In genomic region chr7:6655636-6656385, GRCh38 we compare ENCODE assay signal across 17 cellular contexts. TPM values are rescaled to one million over a fixed set of nuclear protein-coding genes. Genes with fewer than 3 reads are reported as not detected.
DNase-seq lines count a peak whose midpoint lies in the region; ATAC-seq and TF ChIP-seq lines count a peak whose summit lies in the region.
"Had no signal": no experiment of that assay in that cellular context is flagged by ENCODE, and none has a peak within 500 bp of the region (broad histone marks: within the 10 kb centered on the region; RNA-seq: fewer than 3 reads in every experiment).

No MANE protein-coding gene starts in this region.

- H3K9me3 Mint-ChIP-seq in endothelial cell (ENCODE audit: unreplicated experiment): no peaks in the 10 kb centered on the region
- peaks cover 0 to 5% of the 10 kb centered on the region in 2 donors for H3K9me3 Mint-ChIP-seq in stimulated activated naive CD8-positive, alpha-beta T cell treated with anti-CD3 and anti-CD28 coated beads, Interleukin-15, amount 100 ng/mL, for 72 hours

- H3K4me1 ChIP-seq in HCT116 (ENCODE audit: control insufficient read depth in 1 of 2, insufficient read depth in 2 of 2, low read length in 2 of 2) (no peaks in the 10 kb centered on the region), suprapubic skin (no peaks in the 10 kb centered on the region)
- H3K4me1 ChIP-seq: HAP-1 had no signal

- no peaks in the 10 kb centered on the region for H4K20me1 ChIP-seq in HCT116 (ENCODE audit: insufficient read depth)

- 95% methylated on average over 13 of the region's 17 CpGs for WGBS in suprapubic skin

- ATAC-seq in Right ventricle myocardium superior (ENCODE audit: poor library complexity) (no peak), HCT116 (no peak; the same call in 1 of the 2 replicates)
- no peak for ATAC-seq in stimulated activated naive CD8-positive, alpha-beta T cell treated with anti-CD3 and anti-CD28 coated beads, Interleukin-15, amount 100 ng/mL, for 72 hours

- H3K9me3 ChIP-seq in HCT116 (ENCODE audit: control insufficient read depth in 1 of 2, insufficient read depth in 1 of 2, low read depth in 1 of 2, low read length in 2 of 2) (no peaks in the 10 kb centered on the region; a peak in 1 of 4 replicates), suprapubic skin (no peaks in the 10 kb centered on the region)
- H3K9me3 ChIP-seq: HAP-1 had no signal

- no peak overlapping the region for H3K9ac ChIP-seq in HCT116 (ENCODE audit: low read length)

- no peaks in the 10 kb centered on the region for H3K27me3 ChIP-seq in HCT116 (ENCODE audit: insufficient read depth, low read length)
- H3K27me3 ChIP-seq in suprapubic skin: no peaks in the 10 kb centered on the region

- TF ChIP-seq EP300 in suprapubic skin (IDR thresholded peaks at IDR 0.05): no peak

- BruUV-seq in HCT116 (replicated peaks; lab: Mats Ljungman, UMichigan): TSS peak; percentile 39

- no peaks in the 10 kb centered on the region for H3K9me2 ChIP-seq in HCT116 (ENCODE audit: insufficient read depth)

- CTCF ChIA-PET in HCT116 (lab: Charles Lee): no interaction called here

- H3K36me3 ChIP-seq in HCT116 (ENCODE audit: control insufficient read depth in 1 of 2, insufficient read depth in 2 of 2, low read length in 2 of 2) (peaks cover 3 to 19% of the 10 kb centered on the region in 2 experiments; a peak in 3 of 4 replicates), suprapubic skin (peaks cover 51% of the 10 kb centered on the region)

- H3K4me2 ChIP-seq in HCT116 (ENCODE audit: low read length): no peak overlapping the region
- H3K4me2 ChIP-seq: PC-9 had no signal

- POLR2A ChIA-PET in HCT116 (lab: Charles Lee): no interaction called here

- no peak overlapping the region for H2AFZ ChIP-seq in HCT116 (ENCODE audit: low read depth, low read length, poor library complexity, severe bottlenecking)
- H2AFZ ChIP-seq: PC-9 had no signal

- H3K4me3 Mint-ChIP-seq in endothelial cell (ENCODE audit: unreplicated experiment): peak overlapping the region; percentile 66
- no peak overlapping the region for H3K4me3 Mint-ChIP-seq in stimulated activated naive CD8-positive, alpha-beta T cell treated with anti-CD3 and anti-CD28 coated beads, Interleukin-15, amount 100 ng/mL, for 72 hours

- H3K4me3 ChIP-seq in HCT116 (replicated peaks in 1 of 2; ENCODE audit: low read depth in 1 of 2, low read length in 2 of 2) (no peak overlapping the region), suprapubic skin (no peak overlapping the region)
- H3K4me3 ChIP-seq: HAP-1, PC-9 had no signal

- H3K27ac Mint-ChIP-seq in endothelial cell (ENCODE audit: unreplicated experiment): no peak overlapping the region
- H3K27ac Mint-ChIP-seq in stimulated activated naive CD8-positive, alpha-beta T cell treated with anti-CD3 and anti-CD28 coated beads, Interleukin-15, amount 100 ng/mL, for 72 hours: peak overlapping the region in 1 of 2 donors; percentile 44

- RAD21 ChIA-PET in HCT116 (lab: Charles Lee; ENCODE audit: low non-redundant PET in 1 of 2, low total read pairs in 2 of 2, uncharacterized antibody in 2 of 2, unreplicated experiment in 2 of 2): no interaction called here

- H3K4me1 Mint-ChIP-seq in endothelial cell (ENCODE audit: unreplicated experiment): peaks cover 8% of the 10 kb centered on the region
- H3K4me1 Mint-ChIP-seq in stimulated activated naive CD8-positive, alpha-beta T cell treated with anti-CD3 and anti-CD28 coated beads, Interleukin-15, amount 100 ng/mL, for 72 hours: peaks cover 22% of the 10 kb centered on the region

- TF ChIP-seq POLR2A in HCT116 (IDR thresholded peaks at IDR 0.05; ENCODE audit: borderline replicate concordance, extremely low read depth, insufficient read depth, insufficient read length): no peak
- no peak for TF ChIP-seq POLR2A in suprapubic skin (IDR thresholded peaks at IDR 0.05)

- no peak for TF ChIP-seq CTCF in HCT116 (IDR thresholded peaks at IDR 0.05 in 2 of 3, conservative IDR thresholded peaks at IDR 0.05 in 1 of 3; ENCODE audit: borderline replicate concordance in 1 of 3, insufficient read depth in 1 of 3, low read depth in 2 of 3, low read length in 2 of 3)
- TF ChIP-seq CTCF in endothelial cell (IDR thresholded peaks at IDR 0.05; ENCODE audit: unreplicated experiment): no peak
- no peak for TF ChIP-seq CTCF in suprapubic skin (IDR thresholded peaks at IDR 0.05)
- no peak for TF ChIP-seq CTCF in GM10266 (IDR thresholded peaks at IDR 0.05; ENCODE audit: control insufficient read depth, insufficient read depth, low read depth, missing control alignments)

- no peaks in the 10 kb centered on the region for H3K79me2 ChIP-seq in HCT116 (ENCODE audit: insufficient read depth, low read length)

- H3K27me3 Mint-ChIP-seq in endothelial cell (ENCODE audit: unreplicated experiment): peaks cover 9% of the 10 kb centered on the region
- no peaks in the 10 kb centered on the region for H3K27me3 Mint-ChIP-seq in stimulated activated naive CD8-positive, alpha-beta T cell treated with anti-CD3 and anti-CD28 coated beads, Interleukin-15, amount 100 ng/mL, for 72 hours

- no peak overlapping the region for H3K27ac ChIP-seq in HCT116 (ENCODE audit: low read depth, low read length)
- no peak overlapping the region for H3K27ac ChIP-seq in suprapubic skin
- H3K27ac ChIP-seq: PC-9 had no signal

- intact Hi-C loops in Right ventricle myocardium superior (cut with DNase I): no loop called here
- intact Hi-C loops in cardiac septum (cut with DNase I): no loop called here
- intact Hi-C loops in HCT116 (cut with micrococcal nuclease): no loop called here

- peaks cover 16% of the 10 kb centered on the region for H3K36me3 Mint-ChIP-seq in endothelial cell (ENCODE audit: low read depth, unreplicated experiment)

- TF ChIP-seq RAD21 in HCT116 (IDR thresholded peaks at IDR 0.05; ENCODE audit: low read depth): no peak

- DNase-seq in Right ventricle myocardium superior: peak; percentile 10
- no peak for DNase-seq in cardiac septum (ENCODE audit: low spot score)
- no peak for DNase-seq in HCT116 (ENCODE audit: low read depth, low spot score)
- DNase-seq in endothelial cell (ENCODE audit: low spot score): no peak
- DNase-seq in suprapubic skin (ENCODE audit: low spot score in 2 of 2): peak; percentile 54 to 67
- no peak for DNase-seq in stimulated activated naive CD8-positive, alpha-beta T cell treated with anti-CD3 and anti-CD28 coated beads, Interleukin-15, amount 100 ng/mL, for 72 hours
- DNase-seq in GM10266 (ENCODE audit: extremely low spot score): no peak
- DNase-seq in NCI-H2196 (lab: John Stamatoyannopoulos, UW; ENCODE audit: unreplicated experiment): no peak
- DNase-seq: GF-D8, KBM-7, NCI-H1436 treated with DMSO at 0.1 percent for 48 hours, NCI-H2081, NCI-H345, NCI-H69, PC-9, SHP77 had no signal

TF ChIP-seq in HCT116, 20 proteins besides CTCF, POLR2A, EP300 and RAD21:
- no peak for TF ChIP-seq ATF3 (IDR thresholded peaks at IDR 0.05)
- no peak for TF ChIP-seq EZH2phosphoT487 (IDR thresholded peaks at IDR 0.05; ENCODE audit: borderline replicate concordance)

RNA-seq across cellular contexts. Expression of gene ZNF316, which starts 18.7 kb away (rescaled TPM):
- total RNA-seq in Right ventricle myocardium superior (16.2 TPM), cardiac septum (21.2 TPM), HCT116 (2021; ENCODE audit: unreplicated experiment) (25.0 TPM), endothelial cell (ENCODE audit: unreplicated experiment) (42.2 TPM), suprapubic skin (10 to 100 TPM; 20.8 to 58.6 (median 30.6) TPM)
- polyA plus RNA-seq in HCT116 (2012): 13.3 and 14.2 TPM in 2 replicates

RNA-seq across cellular contexts. Expression of gene ZNF853, which starts 40.4 kb away (rescaled TPM):
- 10.7 TPM for total RNA-seq in Right ventricle myocardium superior
- total RNA-seq in cardiac septum: 14.2 TPM
- total RNA-seq in HCT116 (2021; ENCODE audit: unreplicated experiment): 0.05 TPM
- 0.04 and 0.09 TPM in 2 replicates for polyA plus RNA-seq in HCT116 (2012)
- 7.9 TPM for total RNA-seq in endothelial cell (ENCODE audit: unreplicated experiment)
- total RNA-seq in suprapubic skin: 1 to 10 TPM; 1.6 to 4.6 (median 3.7) TPM

RNA-seq across cellular contexts. Expression of gene ZNF12, which starts 50.9 kb away (rescaled TPM):
- total RNA-seq in Right ventricle myocardium superior (12.3 TPM), cardiac septum (17.7 TPM), HCT116 (2021; ENCODE audit: unreplicated experiment) (19.0 TPM), endothelial cell (ENCODE audit: unreplicated experiment) (30.8 TPM), suprapubic skin (10 to 100 TPM; 17.9 to 33.0 (median 19.0) TPM)
- polyA plus RNA-seq in HCT116 (2012): 5.4 and 11.6 TPM in 2 replicates

Comparison
In these comparisons a context has a peak if more than half of its experiments do, and no peak if none do; other contexts are left out.
1. DNase-seq: peak in Right ventricle myocardium superior (single experiment) and suprapubic skin (2 of 2); none in cardiac septum (single experiment), HCT116 (single experiment), endothelial cell (single experiment), stimulated activated naive CD8-positive, alpha-beta T cell treated with anti-CD3 and anti-CD28 coated beads, Interleukin-15, amount 100 ng/mL, for 72 hours (0 of 2), GM10266 (single experiment) and NCI-H2196 (single experiment).